Comparison of ENCODE assay signal across 1 cellular context in the genomic region with DNA sequence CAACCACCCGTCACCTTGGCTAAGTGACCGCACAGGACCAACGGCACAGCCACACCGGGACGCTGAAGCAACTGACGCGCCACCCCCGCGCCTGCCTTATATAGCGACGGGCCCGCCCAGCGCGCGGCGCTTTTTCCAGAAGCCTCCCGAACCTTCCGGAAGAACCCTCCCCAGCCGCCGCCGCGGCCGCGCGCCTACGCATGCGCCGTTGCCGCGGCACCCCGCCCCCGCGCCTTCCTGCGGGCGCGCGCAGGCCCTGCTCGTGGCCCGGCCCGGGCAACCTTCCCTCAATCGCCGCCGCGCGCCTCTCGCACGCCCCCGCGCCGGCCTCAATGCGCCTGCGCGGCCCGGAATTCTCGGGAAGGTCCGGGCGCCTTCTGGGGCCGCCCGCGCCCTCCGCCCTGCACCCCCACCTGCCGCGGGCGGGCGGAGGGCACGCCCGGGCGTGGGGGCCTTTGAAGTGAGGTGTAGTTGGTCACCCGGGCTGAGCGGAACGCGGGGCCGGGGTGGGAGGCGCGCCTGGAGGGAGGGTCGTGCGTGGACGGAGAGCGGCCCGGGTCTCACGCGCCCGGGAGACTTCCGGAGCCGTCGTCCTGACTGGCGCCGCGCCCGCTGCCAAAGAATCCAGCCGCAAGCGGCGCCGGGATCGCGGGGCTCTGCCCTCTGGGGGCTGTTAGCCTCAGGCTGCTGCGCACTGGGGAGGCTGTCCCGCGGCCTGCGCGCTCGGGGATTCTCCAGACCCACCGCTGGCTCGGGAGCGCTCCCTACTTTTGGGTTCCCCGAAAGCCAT.
TF ChIP-seq lines count a peak whose summit lies in the region.

TSS of gene HSP90AA1 (minus strand) at position 73 of the 790 bp plus-strand sequence. CDS start 666 bp downstream, outside the sequence.

TF ChIP-seq in HepG2, 621 proteins besides CTCF, POLR2A, EP300 and RAD21 (continued from another document and continues in another):
- TF ChIP-seq BRD4 (CRISPR knock-in tag; IDR thresholded peaks at IDR 0.05) (peak; percentile 45; the same call in 1 of the 2 replicates), NFE2L2 (IDR thresholded peaks at IDR 0.05; ENCODE audit: low read length) (no peak), HOXA3 (CRISPR knock-in tag; IDR thresholded peaks at IDR 0.05) (no peak; the same call in none of the 2 replicates), ZSCAN31 (CRISPR knock-in tag; IDR thresholded peaks at IDR 0.05; ENCODE audit: low read depth) (peak; percentile 91), ZNF83 (CRISPR knock-in tag; IDR thresholded peaks at IDR 0.05; ENCODE audit: borderline replicate concordance) (no peak; the same call in none of the 2 replicates), HNRNPK (IDR thresholded peaks at IDR 0.05; ENCODE audit: low read depth, low read length, poor library complexity, severe bottlenecking) (peak; percentile 42), ZNF557 (CRISPR knock-in tag; IDR thresholded peaks at IDR 0.05) (0 out of 2 replicates have a peak, but pooled peaks have one; percentile 83), ZNF136 (CRISPR knock-in tag; IDR thresholded peaks at IDR 0.05; ENCODE audit: low read depth) (no peak), CEBPB (IDR thresholded peaks at IDR 0.05; ENCODE audit: borderline replicate concordance, low read depth, low read length) (0 out of 2 replicates have a peak, but pooled peaks have one; percentile 19), ATF7-NPFF (CRISPR knock-in tag; IDR thresholded peaks at IDR 0.05; ENCODE audit: low read depth) (peak; percentile 95), FOXA3 (CRISPR knock-in tag; IDR thresholded peaks at IDR 0.05) (0 out of 2 replicates have a peak, but pooled peaks have one; percentile 24), HINFP (CRISPR knock-in tag; IDR thresholded peaks at IDR 0.05; ENCODE audit: low read depth) (0 out of 2 replicates have a peak, but pooled peaks have one; percentile 1), NRL (CRISPR knock-in tag; IDR thresholded peaks at IDR 0.05; ENCODE audit: borderline replicate concordance) (peak; percentile 13; the same call in 1 of the 2 replicates), DBP (CRISPR knock-in tag; IDR thresholded peaks at IDR 0.05; ENCODE audit: not compliant biosample characterization) (peak; percentile 32), ZBTB34 (CRISPR knock-in tag; IDR thresholded peaks at IDR 0.05) (no peak; the same call in 1 of the 2 replicates), HMGA1 (CRISPR knock-in tag; conservative IDR thresholded peaks at IDR 0.05) (no peak), PHF20 (CRISPR knock-in tag; IDR thresholded peaks at IDR 0.05) (peak; percentile 70), HNRNPUL1 (IDR thresholded peaks at IDR 0.05; ENCODE audit: low read depth, low read length) (no peak), MZF1 (CRISPR knock-in tag; IDR thresholded peaks at IDR 0.05; ENCODE audit: borderline replicate concordance) (no peak), RXRA (CRISPR knock-in tag; IDR thresholded peaks at IDR 0.05) (peak; percentile 21; the same call in 1 of the 2 replicates), SNAPC5 (CRISPR knock-in tag; IDR thresholded peaks at IDR 0.05; ENCODE audit: borderline replicate concordance) (no peak), ZFP1 (CRISPR knock-in tag; IDR thresholded peaks at IDR 0.05) (0 out of 2 replicates have a peak, but pooled peaks have one; percentile 36), ZNF564 (CRISPR knock-in tag; IDR thresholded peaks at IDR 0.05) (peak; percentile 77; the same call in 1 of the 2 replicates), MEIS2 (CRISPR knock-in tag; IDR thresholded peaks at IDR 0.05) (peak; percentile 49; the same call in 1 of the 2 replicates), GABPA (IDR thresholded peaks at IDR 0.05; ENCODE audit: low read depth, low read length) (peak; percentile 31; the same call in 1 of the 2 replicates), GABPA (CRISPR knock-in tag; IDR thresholded peaks at IDR 0.05; ENCODE audit: low read depth) (peak; percentile 51; the same call in 1 of the 2 replicates), ZNF761 (CRISPR knock-in tag; conservative IDR thresholded peaks at IDR 0.05) (0 out of 2 replicates have a peak, but pooled peaks have one; percentile 23), ZNF746 (CRISPR knock-in tag; IDR thresholded peaks at IDR 0.05) (no peak; the same call in none of the 2 replicates), ZNF232 (CRISPR knock-in tag; IDR thresholded peaks at IDR 0.05; ENCODE audit: borderline replicate concordance) (peak; percentile 5; the same call in 1 of the 2 replicates), TBX2 (CRISPR knock-in tag; IDR thresholded peaks at IDR 0.05; ENCODE audit: borderline replicate concordance) (peak; percentile 73; the same call in 1 of the 2 replicates), MEIS1 (CRISPR knock-in tag; IDR thresholded peaks at IDR 0.05; ENCODE audit: borderline replicate concordance) (peak; percentile 55; the same call in 1 of the 2 replicates), RARA (CRISPR knock-in tag; IDR thresholded peaks at IDR 0.05) (0 out of 2 replicates have a peak, but pooled peaks have one; percentile 18), ZNF674 (CRISPR knock-in tag; IDR thresholded peaks at IDR 0.05; ENCODE audit: low read depth) (0 out of 2 replicates have a peak, but pooled peaks have one; percentile 44), MXI1 (IDR thresholded peaks at IDR 0.05; ENCODE audit: borderline replicate concordance, low read depth, low read length) (peak; percentile 61; the same call in 1 of the 3 replicates), CENPX (CRISPR knock-in tag; IDR thresholded peaks at IDR 0.05) (no peak), TOPORS (CRISPR knock-in tag; IDR thresholded peaks at IDR 0.05) (peak; percentile 61; the same call in 1 of the 2 replicates), ZNF121 (CRISPR knock-in tag; IDR thresholded peaks at IDR 0.05) (peak; percentile 6; the same call in 1 of the 2 replicates), HDAC1 (CRISPR knock-in tag; IDR thresholded peaks at IDR 0.05) (peak; percentile 37; the same call in 1 of the 2 replicates), BRCA1 (CRISPR knock-in tag; IDR thresholded peaks at IDR 0.05) (peak; percentile 20; the same call in 1 of the 2 replicates), ZNF280B (CRISPR knock-in tag; IDR thresholded peaks at IDR 0.05; ENCODE audit: borderline replicate concordance) (peak; percentile 17)
- TF ChIP-seq, protein P1, sequence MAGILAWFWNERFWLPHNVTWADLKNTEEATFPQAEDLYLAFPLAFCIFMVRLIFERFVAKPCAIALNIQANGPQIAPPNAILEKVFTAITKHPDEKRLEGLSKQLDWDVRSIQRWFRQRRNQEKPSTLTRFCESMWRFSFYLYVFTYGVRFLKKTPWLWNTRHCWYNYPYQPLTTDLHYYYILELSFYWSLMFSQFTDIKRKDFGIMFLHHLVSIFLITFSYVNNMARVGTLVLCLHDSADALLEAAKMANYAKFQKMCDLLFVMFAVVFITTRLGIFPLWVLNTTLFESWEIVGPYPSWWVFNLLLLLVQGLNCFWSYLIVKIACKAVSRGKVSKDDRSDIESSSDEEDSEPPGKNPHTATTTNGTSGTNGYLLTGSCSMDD (CRISPR knock-in tag; IDR thresholded peaks at IDR 0.05), result no peak
- TF ChIP-seq, protein P2, sequence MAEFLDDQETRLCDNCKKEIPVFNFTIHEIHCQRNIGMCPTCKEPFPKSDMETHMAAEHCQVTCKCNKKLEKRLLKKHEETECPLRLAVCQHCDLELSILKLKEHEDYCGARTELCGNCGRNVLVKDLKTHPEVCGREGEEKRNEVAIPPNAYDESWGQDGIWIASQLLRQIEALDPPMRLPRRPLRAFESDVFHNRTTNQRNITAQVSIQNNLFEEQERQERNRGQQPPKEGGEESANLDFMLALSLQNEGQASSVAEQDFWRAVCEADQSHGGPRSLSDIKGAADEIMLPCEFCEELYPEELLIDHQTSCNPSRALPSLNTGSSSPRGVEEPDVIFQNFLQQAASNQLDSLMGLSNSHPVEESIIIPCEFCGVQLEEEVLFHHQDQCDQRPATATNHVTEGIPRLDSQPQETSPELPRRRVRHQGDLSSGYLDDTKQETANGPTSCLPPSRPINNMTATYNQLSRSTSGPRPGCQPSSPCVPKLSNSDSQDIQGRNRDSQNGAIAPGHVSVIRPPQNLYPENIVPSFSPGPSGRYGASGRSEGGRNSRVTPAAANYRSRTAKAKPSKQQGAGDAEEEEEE (CRISPR knock-in tag; IDR thresholded peaks at IDR 0.05; ENCODE audit: borderline replicate concordance), result no peak
- TF ChIP-seq, protein P3, sequence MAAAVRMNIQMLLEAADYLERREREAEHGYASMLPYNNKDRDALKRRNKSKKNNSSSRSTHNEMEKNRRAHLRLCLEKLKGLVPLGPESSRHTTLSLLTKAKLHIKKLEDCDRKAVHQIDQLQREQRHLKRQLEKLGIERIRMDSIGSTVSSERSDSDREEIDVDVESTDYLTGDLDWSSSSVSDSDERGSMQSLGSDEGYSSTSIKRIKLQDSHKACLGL (CRISPR knock-in tag; IDR thresholded peaks at IDR 0.05), result peak; percentile 24; the same call in 1 of the 2 replicates
- TF ChIP-seq, protein P4, sequence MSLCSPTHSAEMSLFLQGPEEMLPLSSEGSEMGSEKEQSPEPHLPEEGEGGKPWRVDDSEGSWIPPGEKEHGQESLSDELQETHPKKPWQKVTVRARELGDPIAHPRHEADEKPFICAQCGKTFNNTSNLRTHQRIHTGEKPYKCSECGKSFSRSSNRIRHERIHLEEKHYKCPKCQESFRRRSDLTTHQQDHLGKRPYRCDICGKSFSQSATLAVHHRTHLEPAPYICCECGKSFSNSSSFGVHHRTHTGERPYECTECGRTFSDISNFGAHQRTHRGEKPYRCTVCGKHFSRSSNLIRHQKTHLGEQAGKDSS (CRISPR knock-in tag; IDR thresholded peaks at IDR 0.05; ENCODE audit: borderline replicate concordance, low read depth), result 0 out of 2 replicates have a peak, but pooled peaks have one; percentile 14
- TF ChIP-seq, protein P5, sequence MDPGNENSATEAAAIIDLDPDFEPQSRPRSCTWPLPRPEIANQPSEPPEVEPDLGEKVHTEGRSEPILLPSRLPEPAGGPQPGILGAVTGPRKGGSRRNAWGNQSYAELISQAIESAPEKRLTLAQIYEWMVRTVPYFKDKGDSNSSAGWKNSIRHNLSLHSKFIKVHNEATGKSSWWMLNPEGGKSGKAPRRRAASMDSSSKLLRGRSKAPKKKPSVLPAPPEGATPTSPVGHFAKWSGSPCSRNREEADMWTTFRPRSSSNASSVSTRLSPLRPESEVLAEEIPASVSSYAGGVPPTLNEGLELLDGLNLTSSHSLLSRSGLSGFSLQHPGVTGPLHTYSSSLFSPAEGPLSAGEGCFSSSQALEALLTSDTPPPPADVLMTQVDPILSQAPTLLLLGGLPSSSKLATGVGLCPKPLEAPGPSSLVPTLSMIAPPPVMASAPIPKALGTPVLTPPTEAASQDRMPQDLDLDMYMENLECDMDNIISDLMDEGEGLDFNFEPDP (CRISPR knock-in tag; conservative IDR thresholded peaks at IDR 0.05), result no peak
- TF ChIP-seq, protein P6, sequence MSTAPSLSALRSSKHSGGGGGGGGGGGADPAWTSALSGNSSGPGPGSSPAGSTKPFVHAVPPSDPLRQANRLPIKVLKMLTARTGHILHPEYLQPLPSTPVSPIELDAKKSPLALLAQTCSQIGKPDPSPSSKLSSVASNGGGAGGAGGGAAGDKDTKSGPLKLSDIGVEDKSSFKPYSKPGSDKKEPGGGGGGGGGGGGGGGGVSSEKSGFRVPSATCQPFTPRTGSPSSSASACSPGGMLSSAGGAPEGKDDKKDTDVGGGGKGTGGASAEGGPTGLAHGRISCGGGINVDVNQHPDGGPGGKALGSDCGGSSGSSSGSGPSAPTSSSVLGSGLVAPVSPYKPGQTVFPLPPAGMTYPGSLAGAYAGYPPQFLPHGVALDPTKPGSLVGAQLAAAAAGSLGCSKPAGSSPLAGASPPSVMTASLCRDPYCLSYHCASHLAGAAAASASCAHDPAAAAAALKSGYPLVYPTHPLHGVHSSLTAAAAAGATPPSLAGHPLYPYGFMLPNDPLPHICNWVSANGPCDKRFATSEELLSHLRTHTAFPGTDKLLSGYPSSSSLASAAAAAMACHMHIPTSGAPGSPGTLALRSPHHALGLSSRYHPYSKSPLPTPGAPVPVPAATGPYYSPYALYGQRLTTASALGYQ (CRISPR knock-in tag; IDR thresholded peaks at IDR 0.05), result 0 out of 2 replicates have a peak, but pooled peaks have one; percentile 12
